Comparison of ENCODE assay signal across 1 cellular context in genomic region chr11:46120361-46120710, GRCh38.
TF ChIP-seq lines count a peak whose summit lies in the region.

No MANE protein-coding gene starts in this region.

TF ChIP-seq in IMR-90, 13 proteins besides CTCF, POLR2A, EP300 and RAD21 (continued from another document):
- TF ChIP-seq BHLHE40 (IDR thresholded peaks at IDR 0.05; ENCODE audit: low read depth, low read length) (no peak), MAFK (IDR thresholded peaks at IDR 0.05; ENCODE audit: low read depth, low read length) (no peak), FOS (IDR thresholded peaks at IDR 0.05; ENCODE audit: low read depth, low read length) (no peak), MXI1 (IDR thresholded peaks at IDR 0.05; ENCODE audit: borderline replicate concordance, low read depth, low read length) (no peak), USF2 (IDR thresholded peaks at IDR 0.05; ENCODE audit: low read depth, low read length) (no peak), RCOR1 (IDR thresholded peaks at IDR 0.05; ENCODE audit: insufficient replicate concordance, low read length) (no peak), MAZ (IDR thresholded peaks at IDR 0.05; ENCODE audit: borderline replicate concordance, low read depth, low read length) (no peak)
TF ChIP-seq in IMR-90: peak in this region for 0.
